ENCODE assay signal across 25 cellular contexts in the genomic region with DNA sequence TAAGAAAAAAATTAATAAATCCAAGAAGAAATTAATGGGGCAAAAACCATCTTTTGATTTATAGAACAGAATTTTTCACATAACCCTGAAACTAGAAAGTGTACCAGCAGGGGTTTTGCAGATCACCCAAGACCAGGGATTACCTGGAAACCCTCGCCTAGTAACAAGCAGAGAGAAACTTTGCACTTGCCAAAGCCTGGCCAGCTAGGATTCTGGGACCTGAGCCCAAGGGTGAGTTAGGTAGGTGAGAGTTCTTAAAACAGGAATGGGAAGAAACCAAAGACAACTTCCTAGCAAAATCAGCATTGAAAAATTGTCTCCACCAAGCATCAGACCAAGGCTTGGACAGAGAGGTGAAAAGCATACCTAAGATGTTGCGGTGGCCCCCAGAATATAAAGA.
"Had no signal": no experiment of that assay in that cellular context is flagged by ENCODE, and none has a peak within 500 bp of the region (broad histone marks: within the 10 kb centered on the region; RNA-seq: fewer than 3 reads in every experiment).

No MANE protein-coding gene starts in this region.

- H3K4me3 ChIP-seq: heart left ventricle, lung, neural progenitor cell, psoas muscle, right lobe of liver, smooth muscle cell, stomach, thoracic aorta, tibial nerve, uterus had no signal

- H3K79me2 ChIP-seq: parathyroid adenoma had no signal

- H3K27ac ChIP-seq: heart left ventricle, neural progenitor cell, neutrophil, parathyroid adenoma, psoas muscle, right lobe of liver, stomach, thoracic aorta, tibial nerve, uterus had no signal

- H3K4me1 ChIP-seq: parathyroid adenoma, right lobe of liver, uterus had no signal

- H3K9me3 ChIP-seq: heart left ventricle, neutrophil, psoas muscle, right lobe of liver, stomach, thoracic aorta, tibial nerve, uterus had no signal

- DNase-seq: immature natural killer cell; kidney glomerular epithelial cell; left cardiac atrium; mesendoderm; naive B cell; natural killer cell; nephron progenitor cell; occipital lobe; psoas muscle; right lobe of liver; stimulated activated CD4-positive, alpha-beta T cell treated with anti-CD3 and anti-CD28 coated beads, Interleukin-2, amount 100 ng/mL, for 24 hours; stimulated activated CD4-positive, alpha-beta T cell treated with anti-CD3 and anti-CD28 coated beads, Interleukin-4, amount 100 ng/mL, for 1 hour; stimulated activated naive B cell treated with anti-CD40 and anti-IgM and Interleukin-4, amounts not matched to agents 10 μg/mL and 1 μg/mL and 100 μg/mL, for 72 hours; stimulated activated naive CD8-positive, alpha-beta T cell treated with anti-CD3 and anti-CD28 coated beads, Interleukin-15, Interleukin-2, amounts not matched to agents 100 U/mL and 50 U/mL, for 24 hours; stomach had no signal

- H2AFZ ChIP-seq: neural progenitor cell, parathyroid adenoma had no signal

- ATAC-seq: heart left ventricle; left cardiac atrium; left lobe of liver; natural killer cell; psoas muscle; right lobe of liver; stimulated activated naive B cell treated with anti-CD40 and anti-IgM and Interleukin-4, amounts not matched to agents 10 μg/mL and 1 μg/mL and 100 μg/mL, for 72 hours; stimulated activated naive CD8-positive, alpha-beta T cell treated with anti-CD3 and anti-CD28 coated beads, Interleukin-15, Interleukin-2, amounts not matched to agents 100 U/mL and 50 U/mL, for 24 hours had no signal

- H3K4me2 ChIP-seq: neural progenitor cell, smooth muscle cell had no signal

- H3K27me3 ChIP-seq: heart left ventricle, neural progenitor cell, neutrophil, right lobe of liver, stomach, tibial nerve, uterus had no signal

- H3K36me3 ChIP-seq: heart left ventricle, neural progenitor cell, neutrophil, right lobe of liver, stomach, thoracic aorta, tibial nerve, uterus had no signal

- H3K9ac ChIP-seq: neural progenitor cell, parathyroid adenoma had no signal
